22 cellular contexts compared by ENCODE assay signal in genomic region chr3:53719796-53720195, GRCh38.
"Had no signal": no experiment of that assay in that cellular context is flagged by ENCODE, and none has a peak within 500 bp of the region (broad histone marks: within the 10 kb centered on the region; RNA-seq: fewer than 3 reads in every experiment).

No MANE protein-coding gene starts in this region.

- DNase-seq: cortex of kidney; dorsolateral prefrontal cortex; effector CD4-positive, alpha-beta T cell; foreskin keratinocyte; heart left ventricle; kidney glomerular epithelial cell; left ventricle myocardium superior; lower lobe of right lung; naive thymus-derived CD8-positive, alpha-beta T cell; nephron progenitor cell; nucleus accumbens; right cardiac atrium; sigmoid colon; stimulated activated CD4-positive, alpha-beta T cell treated with anti-CD3 and anti-CD28 coated beads, Interleukin-15, amount 100 ng/mL, for 24 hours; stimulated activated CD4-positive, alpha-beta T cell treated with anti-CD3 and anti-CD28 coated beads, Interleukin-2, amount 100 ng/mL, for 48 hours; stimulated activated CD8-positive, alpha-beta memory T cell treated with anti-CD3 and anti-CD28 coated beads, Interleukin-4, amount 100 ng/mL, for 48 hours; stimulated activated naive CD4-positive, alpha-beta T cell; stimulated activated naive CD8-positive, alpha-beta T cell treated with anti-CD3 and anti-CD28 coated beads, Interleukin-15, amount 100 ng/mL, for 72 hours; transverse colon; upper lobe of right lung; uterus had no signal

- ATAC-seq: foreskin keratinocyte; gastroesophageal sphincter; heart left ventricle; left ventricle myocardium superior; lower lobe of right lung; naive thymus-derived CD8-positive, alpha-beta T cell; right cardiac atrium; stimulated activated naive CD8-positive, alpha-beta T cell treated with anti-CD3 and anti-CD28 coated beads, Interleukin-15, amount 100 ng/mL, for 72 hours; upper lobe of right lung had no signal
